ENCODE assay signal across 1 cellular context in the genomic region with DNA sequence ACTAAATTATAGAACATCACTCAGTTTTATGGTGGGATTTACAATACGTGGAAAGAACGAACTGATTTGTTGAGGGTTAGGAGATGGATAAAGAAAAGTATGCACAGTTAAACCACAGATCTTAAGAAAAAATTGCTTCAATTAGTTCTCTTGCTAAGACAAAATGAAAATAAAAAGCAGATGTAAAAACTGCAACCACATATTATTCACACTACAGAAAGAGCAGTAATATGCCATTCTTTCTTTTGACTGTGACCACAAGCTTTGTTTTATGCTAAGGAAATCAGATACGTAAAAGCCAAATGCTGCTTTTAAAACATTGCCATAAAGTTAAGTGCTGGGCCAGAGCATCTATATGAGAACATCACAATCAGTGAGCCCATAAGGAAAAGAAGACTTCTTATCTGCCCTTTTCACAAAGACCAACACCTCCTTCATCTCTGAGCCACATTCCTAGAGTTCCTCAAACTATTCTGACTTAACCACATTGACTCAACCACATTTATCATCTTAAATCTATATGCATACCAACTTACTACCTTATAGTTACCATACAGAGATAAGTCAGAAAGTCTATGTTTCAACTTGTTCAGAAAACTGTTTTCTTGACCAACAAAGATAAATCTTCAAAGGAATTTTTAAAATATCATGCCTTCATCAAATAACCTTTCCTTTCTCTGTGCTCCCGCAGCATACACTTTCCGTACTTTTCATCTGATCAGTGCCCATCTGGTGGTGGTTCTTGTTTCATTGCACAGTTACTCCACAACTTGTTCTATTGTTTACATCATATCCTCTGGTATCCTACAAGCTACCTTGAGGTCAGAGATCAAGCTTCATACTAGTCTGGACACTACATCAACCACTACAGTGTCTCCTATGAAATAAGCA.
TF ChIP-seq lines count a peak whose summit lies in the region.

No MANE protein-coding gene starts in this region.

TF ChIP-seq in endothelial cell of umbilical vein, 7 proteins besides CTCF, POLR2A, EP300 and RAD21 (continued from another document):
- no peak for TF ChIP-seq FOS (IDR thresholded peaks at IDR 0.05; ENCODE audit: borderline replicate concordance, insufficient read depth, low read length)
- no peak for TF ChIP-seq EZH2 (IDR thresholded peaks at IDR 0.05; ENCODE audit: borderline replicate concordance, low read depth, low read length, severe bottlenecking)
